ENCODE assay signal across 17 cellular contexts in the genomic region with DNA sequence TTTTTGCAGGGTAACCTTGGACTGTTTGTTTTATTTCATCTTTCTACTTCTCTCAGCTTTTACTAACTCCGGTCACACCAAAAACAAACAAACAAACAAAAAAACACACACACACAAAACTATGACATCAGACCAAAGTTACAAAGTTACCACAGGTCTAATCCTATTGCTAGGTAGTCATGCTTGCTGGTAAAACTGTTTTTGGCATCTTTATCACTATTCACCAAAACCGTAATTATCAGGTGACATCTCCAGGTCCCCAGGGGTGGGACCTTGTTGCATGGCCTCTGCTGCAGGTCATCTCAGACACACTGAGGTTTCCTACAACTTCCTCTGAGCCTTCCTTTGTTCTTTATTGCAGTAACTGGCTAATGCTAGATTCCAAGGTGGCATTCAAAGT.
DNase-seq lines count a peak whose midpoint lies in the region; ATAC-seq, FAIRE-seq and TF ChIP-seq lines count a peak whose summit lies in the region.
"Had no signal": no experiment of that assay in that cellular context is flagged by ENCODE, and none has a peak within 500 bp of the region (broad histone marks: within the 10 kb centered on the region; RNA-seq: fewer than 3 reads in every experiment).

No MANE protein-coding gene starts in this region.

- H3K27ac ChIP-seq in adipose tissue (ENCODE audit: low read depth, low read length) (peak overlapping the region; percentile 29), HepG2 (ENCODE audit: extremely low read length, insufficient read depth, low read length) (peak overlapping the region; percentile 97), gastrocnemius medialis (peak overlapping the region; percentile 31 to 65 (median 50)), RWPE1 (no peak overlapping the region)
- H3K27ac ChIP-seq: WERI-Rb-1 had no signal

- no peaks in the 10 kb centered on the region for H4K20me1 ChIP-seq in HepG2 (ENCODE audit: insufficient read depth, low read length)

- no peaks in the 10 kb centered on the region for H3K27me3 ChIP-seq in HepG2 (ENCODE audit: control insufficient read depth in 1 of 2, insufficient read depth in 2 of 2, low read length in 2 of 2)
- H3K27me3 ChIP-seq in gastrocnemius medialis, result no peaks in the 10 kb centered on the region

- ATAC-seq in HepG2 (no peak), gastrocnemius medialis (no peak)
- ATAC-seq: activated T-helper 17 cell treated with anti-CD3 and anti-CD28 coated beads, Interleukin-2, amount 50 U/mL, for 72 hours; K562; Panc1; stimulated activated naive CD8-positive, alpha-beta T cell treated with anti-CD3 and anti-CD28 coated beads, Interleukin-15, Interleukin-2, amounts not matched to agents 100 U/mL and 50 U/mL, for 24 hours had no signal

- TF ChIP-seq POLR2A in HepG2 (IDR thresholded peaks at IDR 0.05; ENCODE audit: insufficient read depth in 1 of 2, low read depth in 2 of 2, low read length in 2 of 2), result no peak
- no peak for TF ChIP-seq POLR2A in gastrocnemius medialis (IDR thresholded peaks at IDR 0.05)

- H3K4me3 ChIP-seq in HepG2 (replicated peaks in 1 of 3; ENCODE audit: insufficient read depth in 1 of 3, low read depth in 2 of 3, low read length in 3 of 3) (no peak overlapping the region), gastrocnemius medialis (no peak overlapping the region)
- H3K4me3 ChIP-seq: K562 had no signal

- no TSS peak for BruUV-seq in HepG2 (replicated peaks; lab: Mats Ljungman, UMichigan)

- H3K9me3 ChIP-seq in HepG2 (ENCODE audit: low read length) (peaks cover 12% of the 10 kb centered on the region), gastrocnemius medialis (no peaks in the 10 kb centered on the region)

- peaks cover 0 to 6% (median 3%) of the 10 kb centered on the region in 7 donors for H3K9me3 Mint-ChIP-seq in CD14-positive monocyte
- H3K9me3 Mint-ChIP-seq: activated T-helper 17 cell treated with anti-CD3 and anti-CD28 coated beads, Interleukin-2, amount 50 U/mL, for 72 hours had no signal

- CTCF ChIA-PET in HepG2 (lab: Yijun Ruan, JAX; ENCODE audit: low intra/inter-chr PET ratio, low total read pairs) (no interaction called here), RWPE1 (lab: Yijun Ruan, JAX) (no interaction called here)

- no peak for TF ChIP-seq RAD21 in HepG2 (CRISPR knock-in tag; IDR thresholded peaks at IDR 0.05)

- no peak overlapping the region for H2AFZ ChIP-seq in HepG2 (ENCODE audit: low read length)

- H3K4me1 Mint-ChIP-seq in CD14-positive monocyte, result peaks cover 52% of the 10 kb centered on the region
- H3K4me1 Mint-ChIP-seq: activated T-helper 17 cell treated with anti-CD3 and anti-CD28 coated beads, Interleukin-2, amount 50 U/mL, for 72 hours had no signal

- WGBS in adipose tissue, 3 donors, result 24 to 28% (median 28%) methylated on average over 2 of the region's 2 CpGs
- WGBS in HepG2 (ENCODE audit: low lambda C conversion rate), result 59% methylated on average over 2 of the region's 2 CpGs

- in situ Hi-C loops in HepG2 (cut with HindIII; ENCODE audit: extremely low pct_ligation_motif_present, low pct_unique_long_range_greater_than_20kb) (loop anchor here (25.0 kb wide), 1 partner anchor 269 kb away; a partner anchor contains a TSS), gastrocnemius medialis (cut with MboI; ENCODE audit: low sequenced_read_pairs in 4 of 4) (loop anchor here in 2 of 4 donors (10.0 to 25.0 kb wide), 2 partner anchors 106 to 252 kb away; no protein-coding TSS in a partner anchor)

- TF ChIP-seq EP300 in HepG2 (IDR thresholded peaks at IDR 0.05; ENCODE audit: low read depth in 2 of 2, low read length in 2 of 2) (no peak), HepG2 (CRISPR knock-in tag; IDR thresholded peaks at IDR 0.05; ENCODE audit: borderline replicate concordance) (no peak)

- TF ChIP-seq CTCF in CD14-positive monocyte (IDR thresholded peaks at IDR 0.05) (no peak), HepG2 (CRISPR knock-in tag; IDR thresholded peaks at IDR 0.05) (no peak), gastrocnemius medialis (IDR thresholded peaks at IDR 0.05 in 4 of 5, conservative IDR thresholded peaks at IDR 0.05 in 1 of 5) (no peak), RWPE1 (conservative IDR thresholded peaks at IDR 0.05; ENCODE audit: low read depth) (no peak)

- no peaks in the 10 kb centered on the region for H3K79me2 ChIP-seq in HepG2 (ENCODE audit: insufficient read depth, low read length)

- H3K4me3 Mint-ChIP-seq in CD14-positive monocyte, result no peak overlapping the region
- H3K4me3 Mint-ChIP-seq: activated T-helper 17 cell treated with anti-CD3 and anti-CD28 coated beads, Interleukin-2, amount 50 U/mL, for 72 hours had no signal

- peaks cover 0 to 3% (median 1%) of the 10 kb centered on the region in 3 donors for H3K27me3 Mint-ChIP-seq in CD14-positive monocyte (ENCODE audit: low read depth in 3 of 3)

- H3K36me3 ChIP-seq in HepG2 (replicated peaks in 1 of 2; ENCODE audit: control insufficient read depth in 1 of 2, insufficient read depth in 2 of 2, low read length in 2 of 2) (no peaks in the 10 kb centered on the region), gastrocnemius medialis (no peaks in the 10 kb centered on the region)
- H3K36me3 ChIP-seq: WERI-Rb-1 had no signal

- peak overlapping the region; percentile 66 for H3K9ac ChIP-seq in HepG2 (ENCODE audit: insufficient read depth, low read depth, low read length)

- peaks cover 2 to 5% of the 10 kb centered on the region in 2 donors for H3K36me3 Mint-ChIP-seq in CD14-positive monocyte

- H3K27ac Mint-ChIP-seq in CD14-positive monocyte, result peak overlapping the region in 4 of 7 donors; percentile 1 to 55 (median 26)
- H3K27ac Mint-ChIP-seq: activated T-helper 17 cell treated with anti-CD3 and anti-CD28 coated beads, Interleukin-2, amount 50 U/mL, for 72 hours had no signal

- H3K4me2 ChIP-seq in HepG2 (ENCODE audit: low read depth, low read length), result 0 out of 2 replicates have a peak overlapping the region, but pooled peaks have one; percentile 59

- H3K4me1 ChIP-seq in HepG2 (ENCODE audit: insufficient read depth, low read length) (peaks cover 81% of the 10 kb centered on the region), gastrocnemius medialis (peaks cover 0 to 24% of the 10 kb centered on the region in 2 donors)

- intact Hi-C loops in CD14-positive monocyte (cut with micrococcal nuclease), result no loop called here
- intact Hi-C loops in HepG2 (cut with micrococcal nuclease; ENCODE audit: unreplicated experiment), result no loop called here
- intact Hi-C loops in gastrocnemius medialis (cut with DNase I; ENCODE audit: low total_unique reads), result no loop called here

- POLR2A ChIA-PET in HepG2 (lab: Yijun Ruan, JAX), result interaction anchor here (1.1 to 2.5 kb wide), 4 partner anchors 17 to 254 kb away, joined by 3 to 37 read pairs (median 4); no protein-coding TSS in a partner anchor
- POLR2A ChIA-PET in RWPE1 (lab: Yijun Ruan, JAX; ENCODE audit: low non-redundant PET), result no interaction called here

- DNase-seq in CD14-positive monocyte (ENCODE audit: low spot score) (no peak), HepG2 (ENCODE audit: low spot score) (no peak), gastrocnemius medialis (no peak), NCI-H82 treated with DMSO at 0.1 percent for 48 hours (lab: John Stamatoyannopoulos, UW; ENCODE audit: unreplicated experiment) (no peak), GM19239 (ENCODE audit: insufficient read length, low spot score) (no peak), NCI-H1436 (lab: John Stamatoyannopoulos, UW) (no peak), RWPE1 (ENCODE audit: low spot score) (no peak)
- DNase-seq: activated CD8-positive, alpha-beta memory T cell treated with anti-CD3 and anti-CD28 coated beads for 24 hours; NCI-H1092 treated with DMSO at 0.1 percent for 48 hours; NCI-H748 treated with DMSO at 0.1 percent for 48 hours; posterior cingulate gyrus; stimulated activated naive CD8-positive, alpha-beta T cell treated with anti-CD3 and anti-CD28 coated beads, Interleukin-15, Interleukin-2, amounts not matched to agents 100 U/mL and 50 U/mL, for 24 hours; WERI-Rb-1 had no signal

- FAIRE-seq in HepG2 (lab: Jason Lieb, UNC) (peak; percentile 47), GM19239 (lab: Jason Lieb, UNC) (no peak)
- FAIRE-seq: K562 had no signal

TF ChIP-seq in HepG2, 621 proteins besides CTCF, POLR2A, EP300 and RAD21 (continues in another document):
- no peak for TF ChIP-seq ZNF432 (CRISPR knock-in tag; IDR thresholded peaks at IDR 0.05; ENCODE audit: borderline replicate concordance)
- TF ChIP-seq ZNF556 (CRISPR knock-in tag; IDR thresholded peaks at IDR 0.05; ENCODE audit: borderline replicate concordance), result no peak
- TF ChIP-seq ZNF792 (CRISPR knock-in tag; IDR thresholded peaks at IDR 0.05), result 0 out of 2 replicates have a peak, but pooled peaks have one; percentile 17
- no peak for TF ChIP-seq ZNF549 (CRISPR knock-in tag; IDR thresholded peaks at IDR 0.05)
- TF ChIP-seq GATAD2A (CRISPR knock-in tag; IDR thresholded peaks at IDR 0.05), result peak; percentile 23; the same call in 1 of the 2 replicates
- no peak for TF ChIP-seq ZNF468 (CRISPR knock-in tag; IDR thresholded peaks at IDR 0.05)
- 0 out of 2 replicates have a peak, but pooled peaks have one; percentile 67 for TF ChIP-seq MBD4 (IDR thresholded peaks at IDR 0.05; ENCODE audit: borderline replicate concordance, low read length)
- no peak for TF ChIP-seq ZNF782 (CRISPR knock-in tag; IDR thresholded peaks at IDR 0.05; ENCODE audit: borderline replicate concordance)
- TF ChIP-seq HNF4G (IDR thresholded peaks at IDR 0.05; ENCODE audit: borderline replicate concordance, low read depth, low read length), result no peak
- no peak for TF ChIP-seq HNF4G (CRISPR knock-in tag; IDR thresholded peaks at IDR 0.05; ENCODE audit: borderline replicate concordance, low read depth)
- TF ChIP-seq KAT2B (IDR thresholded peaks at IDR 0.05; ENCODE audit: borderline replicate concordance, low read depth, low read length), result no peak
- no peak for TF ChIP-seq ZNF343 (CRISPR knock-in tag; IDR thresholded peaks at IDR 0.05)
- no peak for TF ChIP-seq BHLHE40 (IDR thresholded peaks at IDR 0.05; ENCODE audit: low read length)
- TF ChIP-seq ZNF562 (CRISPR knock-in tag; IDR thresholded peaks at IDR 0.05; ENCODE audit: borderline replicate concordance), result no peak
